Comparison of ENCODE assay signal across 20 cellular contexts in genomic region chr17:78108726-78109488, GRCh38. TPM values are rescaled to one million over a fixed set of nuclear protein-coding genes. Genes with fewer than 3 reads are reported as not detected.
DNase-seq lines count a peak whose midpoint lies in the region; ATAC-seq and TF ChIP-seq lines count a peak whose summit lies in the region.
"Had no signal": no experiment of that assay in that cellular context is flagged by ENCODE, and none has a peak within 500 bp of the region (broad histone marks: within the 10 kb centered on the region; RNA-seq: fewer than 3 reads in every experiment).

No MANE protein-coding gene starts in this region.

- H3K36me3 Mint-ChIP-seq in activated T-helper 1 cell treated with anti-CD3 and anti-CD28 coated beads, Interleukin-12 subunit alpha, Interleukin-12 subunit beta, Interleukin-2, Interleukin-4 antibody, amounts not matched to agents 30 ng/mL and 10 ng/mL and 1 ng/mL, durations not matched to agents 14 hours and 24 hours and 36 hours (ENCODE audit: low read depth): peaks cover 29% of the 10 kb centered on the region

- H3K9me3 ChIP-seq in cardiac muscle cell (ENCODE audit: low read depth) (no peaks in the 10 kb centered on the region), right cardiac atrium (ENCODE audit: control insufficient read depth, low read length) (no peaks in the 10 kb centered on the region), spleen (no peaks in the 10 kb centered on the region)
- H3K9me3 ChIP-seq: SJCRH30, thoracic aorta had no signal

- intact Hi-C loops in cardiac septum (cut with DNase I) (no loop called here), right cardiac atrium (cut with DNase I) (loop anchor here in 1 of 4 donors (5.0 kb wide), 1 partner anchor 73 kb away; no protein-coding TSS in a partner anchor), spleen (cut with DNase I; ENCODE audit: low total_unique reads) (no loop called here)
- intact Hi-C loops in activated T-helper 1 cell treated with anti-CD3 and anti-CD28 coated beads, Interleukin-12 subunit alpha, Interleukin-12 subunit beta, Interleukin-2, Interleukin-4 antibody, amounts not matched to agents 30 ng/mL and 10 ng/mL and 1 ng/mL, durations not matched to agents 14 hours and 24 hours and 36 hours (cut with micrococcal nuclease): no loop called here

- ATAC-seq in right cardiac atrium: no peak
- ATAC-seq: activated CD4-positive, alpha-beta T cell treated with anti-CD3 and anti-CD28 coated beads for 36 hours had no signal

- DNase-seq in cardiac muscle cell (ENCODE audit: low read depth in 1 of 2, low spot score in 1 of 2) (no peak), cardiac septum (ENCODE audit: low spot score) (no peak), right cardiac atrium (peak in 2 of 3 donors; percentile 55 to 60), substantia nigra (lab: John Stamatoyannopoulos, UW) (peak in 9 of 49 donors; percentile 27 to 71 (median 44)), spleen (no peak), erythroblast (lab: John Stamatoyannopoulos, UW) (no peak)
- no peak for DNase-seq in activated T-helper 1 cell treated with anti-CD3 and anti-CD28 coated beads, Interleukin-12 subunit alpha, Interleukin-12 subunit beta, Interleukin-2, Interleukin-4 antibody, amounts not matched to agents 30 ng/mL and 10 ng/mL and 1 ng/mL, durations not matched to agents 14 hours and 24 hours and 36 hours (ENCODE audit: low spot score)
- DNase-seq in activated effector memory CD4-positive, alpha-beta T cell treated with anti-CD3 and anti-CD28 coated beads, Interleukin-2, amount 50 U/mL, for 16 hours: no peak
- DNase-seq: activated CD4-positive, alpha-beta T cell treated with anti-CD3 and anti-CD28 coated beads for 36 hours; activated T-cell treated with anti-CD3 and anti-CD28 coated beads, Interleukin-2, amount 50 U/mL, for 48 hours; mammary epithelial cell; NCI-H1930; NCI-H510A; T-helper 9 cell had no signal

- 71% methylated on average over 18 of the region's 18 CpGs for WGBS in right cardiac atrium
- 76 to 84% (median 81%) methylated on average over 18 of the region's 18 CpGs for WGBS in spleen, 5 donors

- TF ChIP-seq CTCF in cardiac muscle cell (IDR thresholded peaks at IDR 0.05; ENCODE audit: low read depth, low read length): no peak
- TF ChIP-seq CTCF in spleen (IDR thresholded peaks at IDR 0.05 in 8 of 11, conservative IDR thresholded peaks at IDR 0.05 in 3 of 11): no peak

- H3K9me3 Mint-ChIP-seq in activated T-helper 1 cell treated with anti-CD3 and anti-CD28 coated beads, Interleukin-12 subunit alpha, Interleukin-12 subunit beta, Interleukin-2, Interleukin-4 antibody, amounts not matched to agents 30 ng/mL and 10 ng/mL and 1 ng/mL, durations not matched to agents 14 hours and 24 hours and 36 hours: no peaks in the 10 kb centered on the region

- no peaks in the 10 kb centered on the region for H3K27me3 ChIP-seq in cardiac muscle cell
- H3K27me3 ChIP-seq in right cardiac atrium (ENCODE audit: control insufficient read depth, insufficient read depth): no peaks in the 10 kb centered on the region
- H3K27me3 ChIP-seq in spleen (replicated peaks in 1 of 7): no peaks in the 10 kb centered on the region
- H3K27me3 ChIP-seq: SJCRH30 had no signal

- H3K27ac ChIP-seq in cardiac muscle cell: peak overlapping the region; percentile 21
- H3K27ac ChIP-seq in right cardiac atrium (ENCODE audit: low read length): no peak overlapping the region
- H3K27ac ChIP-seq in substantia nigra (ENCODE audit: low read depth, low read length, poor library complexity, severe bottlenecking): peak overlapping the region; percentile 64
- no peak overlapping the region for H3K27ac ChIP-seq in spleen
- H3K27ac ChIP-seq: coronary artery, epithelial cell of prostate, SJCRH30, thoracic aorta had no signal

- H3K4me1 ChIP-seq in cardiac muscle cell (ENCODE audit: low read depth) (peaks cover 12% of the 10 kb centered on the region), right cardiac atrium (ENCODE audit: control insufficient read depth, insufficient read depth, low read length) (no peaks in the 10 kb centered on the region), spleen (peaks cover 11 to 48% (median 18%) of the 10 kb centered on the region in 6 donors)

- H3K4me1 Mint-ChIP-seq in activated T-helper 1 cell treated with anti-CD3 and anti-CD28 coated beads, Interleukin-12 subunit alpha, Interleukin-12 subunit beta, Interleukin-2, Interleukin-4 antibody, amounts not matched to agents 30 ng/mL and 10 ng/mL and 1 ng/mL, durations not matched to agents 14 hours and 24 hours and 36 hours (ENCODE audit: low read depth): peaks cover 24% of the 10 kb centered on the region

- peak overlapping the region; percentile 18 for H3K27ac Mint-ChIP-seq in activated T-helper 1 cell treated with anti-CD3 and anti-CD28 coated beads, Interleukin-12 subunit alpha, Interleukin-12 subunit beta, Interleukin-2, Interleukin-4 antibody, amounts not matched to agents 30 ng/mL and 10 ng/mL and 1 ng/mL, durations not matched to agents 14 hours and 24 hours and 36 hours

- no peaks in the 10 kb centered on the region for H3K27me3 Mint-ChIP-seq in activated T-helper 1 cell treated with anti-CD3 and anti-CD28 coated beads, Interleukin-12 subunit alpha, Interleukin-12 subunit beta, Interleukin-2, Interleukin-4 antibody, amounts not matched to agents 30 ng/mL and 10 ng/mL and 1 ng/mL, durations not matched to agents 14 hours and 24 hours and 36 hours (ENCODE audit: insufficient read depth)
- H3K27me3 Mint-ChIP-seq: activated CD4-positive, alpha-beta T cell treated with anti-CD3 and anti-CD28 coated beads for 36 hours had no signal

- no peak overlapping the region for H3K4me3 Mint-ChIP-seq in activated T-helper 1 cell treated with anti-CD3 and anti-CD28 coated beads, Interleukin-12 subunit alpha, Interleukin-12 subunit beta, Interleukin-2, Interleukin-4 antibody, amounts not matched to agents 30 ng/mL and 10 ng/mL and 1 ng/mL, durations not matched to agents 14 hours and 24 hours and 36 hours
- H3K4me3 Mint-ChIP-seq: activated CD4-positive, alpha-beta T cell treated with anti-CD3 and anti-CD28 coated beads for 36 hours had no signal

- H3K4me3 ChIP-seq in cardiac muscle cell (no peak overlapping the region), right cardiac atrium (ENCODE audit: low read length) (no peak overlapping the region), spleen (no peak overlapping the region)
- H3K4me3 ChIP-seq: coronary artery, SJCRH30, thoracic aorta had no signal

- peaks cover 7% of the 10 kb centered on the region for H3K36me3 ChIP-seq in cardiac muscle cell
- peaks cover 0 to 94% (median 75%) of the 10 kb centered on the region in 6 donors for H3K36me3 ChIP-seq in spleen

- TF ChIP-seq POLR2A in spleen (IDR thresholded peaks at IDR 0.05) (no peak), erythroblast (IDR thresholded peaks at IDR 0.05; ENCODE audit: low read length) (no peak)

RNA-seq across cellular contexts. Expression of gene TMC6, which starts 19.6 kb away (rescaled TPM):
- 83.0 and 144 TPM in 2 replicates for total RNA-seq in cardiac muscle cell
- 85.4 and 128 TPM in 2 replicates for polyA plus RNA-seq in cardiac muscle cell
- total RNA-seq in cardiac septum: 80.1 TPM
- total RNA-seq in activated T-helper 1 cell treated with anti-CD3 and anti-CD28 coated beads, Interleukin-12 subunit alpha, Interleukin-12 subunit beta, Interleukin-2, Interleukin-4 antibody, amounts not matched to agents 30 ng/mL and 10 ng/mL and 1 ng/mL, durations not matched to agents 14 hours and 24 hours and 36 hours: 265 and 268 TPM in 2 replicates
- 10 to 100 TPM; 27.9 to 45.4 (median 38.2) TPM for total RNA-seq in right cardiac atrium
- 21.2 TPM for polyA plus RNA-seq in right cardiac atrium
- total RNA-seq in spleen: 100 to 1,000 TPM; 169 to 425 (median 354) TPM
- polyA plus RNA-seq in spleen: 100 to 1,000 TPM; 132 to 269 (median 252) TPM

RNA-seq across cellular contexts. Expression of gene TMC8, which starts 21.7 kb away (rescaled TPM):
- 0.42 and 1.1 TPM in 2 replicates for total RNA-seq in cardiac muscle cell
- 1.8 and 3.1 TPM in 2 replicates for polyA plus RNA-seq in cardiac muscle cell
- total RNA-seq in cardiac septum: 2.2 TPM
- 234 and 239 TPM in 2 replicates for total RNA-seq in activated T-helper 1 cell treated with anti-CD3 and anti-CD28 coated beads, Interleukin-12 subunit alpha, Interleukin-12 subunit beta, Interleukin-2, Interleukin-4 antibody, amounts not matched to agents 30 ng/mL and 10 ng/mL and 1 ng/mL, durations not matched to agents 14 hours and 24 hours and 36 hours
- 1 to 10 TPM; 2.6 to 3.9 (median 3.0) TPM for total RNA-seq in right cardiac atrium
- polyA plus RNA-seq in right cardiac atrium: 2.4 TPM
- total RNA-seq in spleen: 100 to 1,000 TPM; 116 to 222 (median 205) TPM
- polyA plus RNA-seq in spleen: 100 to 1,000 TPM; 103 to 191 (median 158) TPM

RNA-seq across cellular contexts. Expression of gene C17orf99, which starts 37.3 kb away (rescaled TPM):
- total RNA-seq in cardiac muscle cell (not detected in 2 replicates), cardiac septum (not detected), right cardiac atrium (not detected), spleen (1 to 10 TPM in 2 of 7 donors, under 1 TPM in 2, not detected in 3; 0.19 to 3.0 (median 0.95) TPM)
- polyA plus RNA-seq in cardiac muscle cell (not detected in 2 replicates), right cardiac atrium (not detected), spleen (under 1 TPM in 2 of 3 donors, not detected in 1; 0.46 TPM)
- not detected in 2 replicates for total RNA-seq in activated T-helper 1 cell treated with anti-CD3 and anti-CD28 coated beads, Interleukin-12 subunit alpha, Interleukin-12 subunit beta, Interleukin-2, Interleukin-4 antibody, amounts not matched to agents 30 ng/mL and 10 ng/mL and 1 ng/mL, durations not matched to agents 14 hours and 24 hours and 36 hours
- total RNA-seq: activated CD4-positive, alpha-beta T cell treated with anti-CD3 and anti-CD28 coated beads for 36 hours; renal cortical epithelial cell; SJCRH30; thoracic aorta had no signal
- polyA plus RNA-seq: neural cell had no signal

RNA-seq across cellular contexts. Expression of gene SYNGR2, which starts 59.5 kb away (rescaled TPM):
- 107 and 126 TPM in 2 replicates for total RNA-seq in cardiac muscle cell
- polyA plus RNA-seq in cardiac muscle cell: 262 and 269 TPM in 2 replicates
- total RNA-seq in cardiac septum: 116 TPM
- 131 and 133 TPM in 2 replicates for total RNA-seq in activated T-helper 1 cell treated with anti-CD3 and anti-CD28 coated beads, Interleukin-12 subunit alpha, Interleukin-12 subunit beta, Interleukin-2, Interleukin-4 antibody, amounts not matched to agents 30 ng/mL and 10 ng/mL and 1 ng/mL, durations not matched to agents 14 hours and 24 hours and 36 hours
- total RNA-seq in right cardiac atrium: 10 to 100 TPM; 81.9 to 92.2 (median 83.9) TPM
- polyA plus RNA-seq in right cardiac atrium: 85.8 TPM
- total RNA-seq in spleen: 100 to 1,000 TPM; 107 to 179 (median 137) TPM
- 100 to 1,000 TPM; 152 to 201 (median 170) TPM for polyA plus RNA-seq in spleen

Comparison
In these comparisons a context has a peak if more than half of its experiments do, and no peak if none do; other contexts are left out.
1. DNase-seq: peak in right cardiac atrium (2 of 3); none in cardiac muscle cell (0 of 2), cardiac septum (single experiment), activated T-helper 1 cell treated with anti-CD3 and anti-CD28 coated beads, Interleukin-12 subunit alpha, Interleukin-12 subunit beta, Interleukin-2, Interleukin-4 antibody, amounts not matched to agents 30 ng/mL and 10 ng/mL and 1 ng/mL, durations not matched to agents 14 hours and 24 hours and 36 hours (single experiment), activated effector memory CD4-positive, alpha-beta T cell treated with anti-CD3 and anti-CD28 coated beads, Interleukin-2, amount 50 U/mL, for 16 hours (single experiment), spleen (single experiment) and erythroblast (0 of 2).
2. H3K27ac ChIP-seq: peak in cardiac muscle cell (single experiment) and substantia nigra (single experiment); none in right cardiac atrium (single experiment) and spleen (0 of 8).
3. RNA of gene TMC8, which starts 21.7 kb away (total RNA-seq): 234 to 239 TPM in activated T-helper 1 cell treated with anti-CD3 and anti-CD28 coated beads, Interleukin-12 subunit alpha, Interleukin-12 subunit beta, Interleukin-2, Interleukin-4 antibody, amounts not matched to agents 30 ng/mL and 10 ng/mL and 1 ng/mL, durations not matched to agents 14 hours and 24 hours and 36 hours and 116 to 222 TPM in spleen; 2.6 to 3.9 TPM in right cardiac atrium, 2.2 TPM in cardiac septum (single experiment) and 0.42 to 1.1 TPM in cardiac muscle cell; every median in the first group is over 10 times any median in the second.